ENCODE assay signal across 25 cellular contexts in genomic region chrX:1681439-1681838, GRCh38.
A peak's percentile ranks its signal among the peaks of the same experiment; 100 is the strongest.
DNase-seq lines count a peak whose midpoint lies in the region; ATAC-seq and TF ChIP-seq lines count a peak whose summit lies in the region.
"Had no signal": no experiment of that assay in that cellular context is flagged by ENCODE, and none has a peak within 500 bp of the region (broad histone marks: within the 10 kb centered on the region; RNA-seq: fewer than 3 reads in every experiment).

No MANE protein-coding gene starts in this region.

- no peaks in the 10 kb centered on the region for H3K9me3 ChIP-seq in CD4-positive, CD25-positive, alpha-beta regulatory T cell (ENCODE audit: control insufficient read depth in 2 of 2, low read length in 2 of 2)
- H3K9me3 ChIP-seq: breast epithelium, lower lobe of right lung had no signal

- no peak overlapping the region for H3K4me3 ChIP-seq in CD4-positive, CD25-positive, alpha-beta regulatory T cell (ENCODE audit: low read depth, low read length)
- H3K4me3 ChIP-seq: breast epithelium, hepatocyte, lower lobe of right lung had no signal

- no peak overlapping the region for H3K27ac ChIP-seq in CD4-positive, CD25-positive, alpha-beta regulatory T cell (ENCODE audit: insufficient read depth, low read length, poor library complexity, severe bottlenecking)
- H3K27ac ChIP-seq: breast epithelium, hepatocyte, lower lobe of right lung, VCaP had no signal

- ATAC-seq in activated CD4-positive, alpha-beta T cell treated with anti-CD3 and anti-CD28 coated beads for 36 hours = no peak
- no peak for ATAC-seq in CD4-positive, CD25-positive, alpha-beta regulatory T cell (ENCODE audit: low read depth in 2 of 2)
- no peak for ATAC-seq in activated CD8-positive, alpha-beta T cell treated with anti-CD3 and anti-CD28 coated beads for 36 hours
- no peak for ATAC-seq in memory B cell (ENCODE audit: low read depth)
- ATAC-seq: HepG2; lower lobe of right lung; Right ventricle myocardium inferior; SK-N-SH treated with all-trans-retinoic acid at 6 μM for 48 hours; stimulated activated naive B cell treated with anti-CD40 and anti-IgM and Interleukin-4, amounts not matched to agents 10 μg/mL and 1 μg/mL and 100 μg/mL, for 72 hours had no signal

- H3K27me3 ChIP-seq in CD4-positive, CD25-positive, alpha-beta regulatory T cell (ENCODE audit: control insufficient read depth, insufficient read depth, low read length) = no peaks in the 10 kb centered on the region
- H3K27me3 ChIP-seq: hepatocyte had no signal

- intact Hi-C loops in activated CD4-positive, alpha-beta T cell treated with anti-CD3 and anti-CD28 coated beads for 36 hours (cut with DNase I, micrococcal nuclease) = no loop called here
- intact Hi-C loops in activated CD8-positive, alpha-beta T cell treated with anti-CD3 and anti-CD28 coated beads for 36 hours (cut with micrococcal nuclease) = no loop called here

- peaks cover 14% of the 10 kb centered on the region for H3K36me3 Mint-ChIP-seq in activated CD4-positive, alpha-beta T cell treated with anti-CD3 and anti-CD28 coated beads for 36 hours (ENCODE audit: low read depth)
- peaks cover 8% of the 10 kb centered on the region for H3K36me3 Mint-ChIP-seq in CD4-positive, CD25-positive, alpha-beta regulatory T cell
- peaks cover 47% of the 10 kb centered on the region for H3K36me3 Mint-ChIP-seq in activated CD8-positive, alpha-beta T cell treated with anti-CD3 and anti-CD28 coated beads for 36 hours (ENCODE audit: low read depth)
- peaks cover 4% of the 10 kb centered on the region for H3K36me3 Mint-ChIP-seq in memory B cell
- H3K36me3 Mint-ChIP-seq: CD14-positive monocyte had no signal

- H3K4me1 Mint-ChIP-seq in activated CD4-positive, alpha-beta T cell treated with anti-CD3 and anti-CD28 coated beads for 36 hours = peaks cover 23% of the 10 kb centered on the region
- peaks cover 0 to 43% (median 27%) of the 10 kb centered on the region in 4 donors for H3K4me1 Mint-ChIP-seq in CD4-positive, CD25-positive, alpha-beta regulatory T cell
- peaks cover 33% of the 10 kb centered on the region for H3K4me1 Mint-ChIP-seq in activated CD8-positive, alpha-beta T cell treated with anti-CD3 and anti-CD28 coated beads for 36 hours (ENCODE audit: low read depth)
- peaks cover 17% of the 10 kb centered on the region for H3K4me1 Mint-ChIP-seq in memory B cell

- H3K27ac Mint-ChIP-seq in activated CD4-positive, alpha-beta T cell treated with anti-CD3 and anti-CD28 coated beads for 36 hours = peak overlapping the region; percentile 9
- peak overlapping the region; percentile 73 to 88 (median 87) for H3K27ac Mint-ChIP-seq in CD4-positive, CD25-positive, alpha-beta regulatory T cell
- H3K27ac Mint-ChIP-seq in activated CD8-positive, alpha-beta T cell treated with anti-CD3 and anti-CD28 coated beads for 36 hours = peak overlapping the region; percentile 76
- peak overlapping the region; percentile 96 for H3K27ac Mint-ChIP-seq in memory B cell

- no peak for DNase-seq in activated CD4-positive, alpha-beta T cell treated with anti-CD3 and anti-CD28 coated beads for 36 hours
- DNase-seq in activated CD4-positive, alpha-beta T cell treated with anti-CD3 and anti-CD28 coated beads for 48 hours = no peak
- DNase-seq in CD4-positive, CD25-positive, alpha-beta regulatory T cell = no peak
- DNase-seq in activated CD8-positive, alpha-beta T cell treated with anti-CD3 and anti-CD28 coated beads for 36 hours = no peak
- no peak for DNase-seq in memory B cell (ENCODE audit: low spot score in 2 of 2)
- no peak for DNase-seq in T1000 (lab: John Stamatoyannopoulos, UW)
- no peak for DNase-seq in NCI-H1694 treated with DMSO at 0.1 percent for 48 hours (lab: John Stamatoyannopoulos, UW)
- no peak for DNase-seq in amygdala (lab: John Stamatoyannopoulos, UW)
- DNase-seq: activated gamma-delta T cell; anterior cingulate cortex; HCEC 1CT; Kasumi-1; lower lobe of right lung; MV-4-11; NCI-H1436; NCI-H226; stimulated activated CD4-positive, alpha-beta T cell treated with anti-CD3 and anti-CD28 coated beads, Interleukin-15, amount 100 ng/mL, for 24 hours; stimulated activated naive B cell treated with anti-CD40 and anti-IgM and Interleukin-4, amounts not matched to agents 10 μg/mL and 1 μg/mL and 100 μg/mL, for 72 hours had no signal

- no peaks in the 10 kb centered on the region for H3K4me1 ChIP-seq in CD4-positive, CD25-positive, alpha-beta regulatory T cell (ENCODE audit: control insufficient read depth, insufficient read depth, low read length, poor library complexity, severe bottlenecking)
- H3K4me1 ChIP-seq: breast epithelium, lower lobe of right lung had no signal

- H3K4me3 Mint-ChIP-seq in activated CD4-positive, alpha-beta T cell treated with anti-CD3 and anti-CD28 coated beads for 36 hours = no peak overlapping the region
- H3K4me3 Mint-ChIP-seq in CD4-positive, CD25-positive, alpha-beta regulatory T cell = peak overlapping the region in 2 of 4 donors; percentile 44 to 50
- no peak overlapping the region for H3K4me3 Mint-ChIP-seq in activated CD8-positive, alpha-beta T cell treated with anti-CD3 and anti-CD28 coated beads for 36 hours
- H3K4me3 Mint-ChIP-seq in memory B cell = no peak overlapping the region

- H3K27me3 Mint-ChIP-seq in activated CD4-positive, alpha-beta T cell treated with anti-CD3 and anti-CD28 coated beads for 36 hours = no peaks in the 10 kb centered on the region
- no peaks in the 10 kb centered on the region for H3K27me3 Mint-ChIP-seq in CD4-positive, CD25-positive, alpha-beta regulatory T cell
- no peaks in the 10 kb centered on the region for H3K27me3 Mint-ChIP-seq in activated CD8-positive, alpha-beta T cell treated with anti-CD3 and anti-CD28 coated beads for 36 hours
- H3K27me3 Mint-ChIP-seq in memory B cell = no peaks in the 10 kb centered on the region
- H3K27me3 Mint-ChIP-seq: stimulated activated naive B cell treated with anti-CD40 and anti-IgM and Interleukin-4, amounts not matched to agents 10 μg/mL and 1 μg/mL and 100 μg/mL, for 72 hours had no signal

- no peaks in the 10 kb centered on the region for H3K36me3 ChIP-seq in CD4-positive, CD25-positive, alpha-beta regulatory T cell (ENCODE audit: control insufficient read depth, insufficient read depth, low read length)
- H3K36me3 ChIP-seq: breast epithelium, lower lobe of right lung had no signal

- TF ChIP-seq CTCF in activated CD8-positive, alpha-beta T cell treated with anti-CD3 and anti-CD28 coated beads for 36 hours (IDR thresholded peaks at IDR 0.05) = no peak

- CTCF ChIA-PET in activated CD4-positive, alpha-beta T cell treated with anti-CD3 and anti-CD28 coated beads for 36 hours (lab: Charles Lee) = no interaction called here
- CTCF ChIA-PET in activated CD8-positive, alpha-beta T cell treated with anti-CD3 and anti-CD28 coated beads for 36 hours (lab: Charles Lee) = no interaction called here

- POLR2A ChIA-PET in activated CD4-positive, alpha-beta T cell treated with anti-CD3 and anti-CD28 coated beads for 36 hours (lab: Charles Lee) = no interaction called here
- POLR2A ChIA-PET in activated CD8-positive, alpha-beta T cell treated with anti-CD3 and anti-CD28 coated beads for 36 hours (lab: Charles Lee) = no interaction called here

- peaks cover 11% of the 10 kb centered on the region for H3K9me3 Mint-ChIP-seq in activated CD4-positive, alpha-beta T cell treated with anti-CD3 and anti-CD28 coated beads for 36 hours (ENCODE audit: low read depth)
- peaks cover 0 to 7% (median 0%) of the 10 kb centered on the region in 7 donors for H3K9me3 Mint-ChIP-seq in CD4-positive, CD25-positive, alpha-beta regulatory T cell
- H3K9me3 Mint-ChIP-seq in activated CD8-positive, alpha-beta T cell treated with anti-CD3 and anti-CD28 coated beads for 36 hours = peaks cover 23% of the 10 kb centered on the region
- H3K9me3 Mint-ChIP-seq in memory B cell = peaks cover 4% of the 10 kb centered on the region

Comparison
In these comparisons a context has a peak if more than half of its experiments do, and no peak if none do; other contexts are left out.
1. H3K27ac Mint-ChIP-seq: peak in every context shown above with its lines; median percentile 96 in memory B cell; 87 in CD4-positive, CD25-positive, alpha-beta regulatory T cell; 76 in activated CD8-positive, alpha-beta T cell treated with anti-CD3 and anti-CD28 coated beads for 36 hours; 9 in activated CD4-positive, alpha-beta T cell treated with anti-CD3 and anti-CD28 coated beads for 36 hours.